In genomic region chr11:304915-305833, GRCh38 we compare ENCODE assay signal across 8 cellular contexts. TPM values are rescaled to one million over a fixed set of nuclear protein-coding genes. Genes with fewer than 3 reads are reported as not detected.
DNase-seq lines count a peak whose midpoint lies in the region; ATAC-seq and TF ChIP-seq lines count a peak whose summit lies in the region.

No MANE protein-coding gene starts in this region.

- ATAC-seq in GM19455 (IDR thresholded peaks at IDR 0.05; ENCODE audit: unreplicated experiment) (no peak), HG03571 (IDR thresholded peaks at IDR 0.05; ENCODE audit: unreplicated experiment) (no peak)

- H3K4me3 ChIP-seq in LNCaP clone FGC (ENCODE audit: low read depth, low read length) = no peak overlapping the region
- H3K4me3 ChIP-seq in WI38 (ENCODE audit: low read depth, low read length) = no peak overlapping the region
- H3K4me3 ChIP-seq in epithelial cell of proximal tubule (ENCODE audit: low read depth, low read length) = no peak overlapping the region

- DNase-seq in NCI-H748 (lab: John Stamatoyannopoulos, UW; ENCODE audit: unreplicated experiment) (peak; percentile 41), NCI-H748 treated with DMSO at 0.1 percent for 48 hours (lab: John Stamatoyannopoulos, UW) (no peak), LNCaP clone FGC (ENCODE audit: low read depth) (no peak), epithelial cell of proximal tubule (ENCODE audit: low read depth) (no peak), myocyte (ENCODE audit: low read depth) (peak; percentile 65)

- TF ChIP-seq CTCF in LNCaP clone FGC (IDR thresholded peaks at IDR 0.05; ENCODE audit: control insufficient read depth, extremely low read depth, insufficient read depth) (peak; percentile 65), WI38 (IDR thresholded peaks at IDR 0.05; ENCODE audit: low read depth, low read length) (peak; percentile 73), epithelial cell of proximal tubule (conservative IDR thresholded peaks at IDR 0.05; ENCODE audit: low read depth, low read length) (peak; percentile 74)

RNA-seq across cellular contexts. Expression of gene IFITM2, which starts 2.4 kb away (rescaled TPM):
- 54.7 and 177 TPM in 2 replicates for total RNA-seq in epithelial cell of proximal tubule
- 12.5 and 14.4 TPM in 2 replicates for total RNA-seq in myocyte
- polyA plus RNA-seq in myocyte (2012) = 51.4 TPM

RNA-seq across cellular contexts. Expression of gene IFITM5, which starts 5.8 kb away (rescaled TPM):
- total RNA-seq in epithelial cell of proximal tubule (not detected in 2 replicates), myocyte (not detected in 2 replicates)
- not detected for polyA plus RNA-seq in myocyte (2012)

RNA-seq across cellular contexts. Expression of gene IFITM1, which starts 8.7 kb away (rescaled TPM):
- total RNA-seq in epithelial cell of proximal tubule (15.7 and 56.8 TPM in 2 replicates), myocyte (14.3 and 17.3 TPM in 2 replicates)
- 0.97 TPM for polyA plus RNA-seq in myocyte (2012)

RNA-seq across cellular contexts. Expression of gene IFITM3, which starts 15.5 kb away (rescaled TPM):
- total RNA-seq in epithelial cell of proximal tubule (85.7 and 113 TPM in 2 replicates), myocyte (33.1 and 57.7 TPM in 2 replicates)
- 352 TPM for polyA plus RNA-seq in myocyte (2012)

RNA-seq across cellular contexts. Expression of gene PGGHG, which starts 16.2 kb away (rescaled TPM):
- 7.8 and 13.1 TPM in 2 replicates for total RNA-seq in epithelial cell of proximal tubule
- 8.2 and 8.3 TPM in 2 replicates for total RNA-seq in myocyte
- polyA plus RNA-seq in myocyte (2012) = 1.6 TPM

Comparison
In these comparisons a context has a peak if more than half of its experiments do, and no peak if none do; other contexts are left out.
1. DNase-seq: peak in NCI-H748 (single experiment) and myocyte (single experiment); none in NCI-H748 treated with DMSO at 0.1 percent for 48 hours (single experiment), LNCaP clone FGC (single experiment) and epithelial cell of proximal tubule (single experiment).
2. Peak in every context shown above with its lines, with median percentiles within 50 percentile points of each other: CTCF ChIP-seq.